Comparison of ENCODE assay signal across 8 cellular contexts in the genomic region with DNA sequence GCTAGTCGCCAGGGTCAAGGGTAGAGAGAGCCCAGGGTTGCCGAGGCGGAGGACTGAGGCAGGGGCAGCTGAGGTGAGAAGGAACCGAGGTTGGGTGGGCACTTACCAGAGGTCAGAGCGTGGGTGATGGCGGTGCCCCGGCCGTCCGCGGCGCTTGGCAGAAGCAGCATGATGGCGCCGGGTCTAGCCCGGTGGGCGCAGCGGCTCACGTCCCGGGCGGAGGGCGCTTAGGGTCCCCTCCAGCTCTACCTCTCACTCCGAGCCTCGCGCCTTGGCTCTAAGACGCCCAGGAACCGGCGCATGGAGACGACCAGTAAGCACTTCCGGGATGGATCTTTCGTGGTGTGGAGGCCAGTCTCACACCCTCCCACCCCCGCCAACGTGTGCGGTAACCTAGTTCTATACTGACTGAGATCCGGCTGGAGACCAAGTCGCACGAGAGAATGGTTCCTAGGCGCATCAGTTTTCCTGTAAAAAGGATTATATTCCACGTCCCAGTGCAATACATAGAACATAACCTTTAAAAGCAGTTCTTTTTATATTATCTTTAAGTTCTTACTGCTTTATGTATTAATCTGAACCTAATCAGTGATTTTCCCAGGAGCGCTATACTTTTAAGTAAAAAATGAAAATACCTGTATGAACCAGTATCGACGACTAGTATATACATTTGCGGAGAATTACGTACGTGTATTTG. TPM values are rescaled to one million over a fixed set of nuclear protein-coding genes. Genes with fewer than 3 reads are reported as not detected.
A peak's percentile ranks its signal among the peaks of the same experiment; 100 is the strongest.
DNase-seq lines count a peak whose midpoint lies in the region; ATAC-seq and TF ChIP-seq lines count a peak whose summit lies in the region.

A gene with protein sequence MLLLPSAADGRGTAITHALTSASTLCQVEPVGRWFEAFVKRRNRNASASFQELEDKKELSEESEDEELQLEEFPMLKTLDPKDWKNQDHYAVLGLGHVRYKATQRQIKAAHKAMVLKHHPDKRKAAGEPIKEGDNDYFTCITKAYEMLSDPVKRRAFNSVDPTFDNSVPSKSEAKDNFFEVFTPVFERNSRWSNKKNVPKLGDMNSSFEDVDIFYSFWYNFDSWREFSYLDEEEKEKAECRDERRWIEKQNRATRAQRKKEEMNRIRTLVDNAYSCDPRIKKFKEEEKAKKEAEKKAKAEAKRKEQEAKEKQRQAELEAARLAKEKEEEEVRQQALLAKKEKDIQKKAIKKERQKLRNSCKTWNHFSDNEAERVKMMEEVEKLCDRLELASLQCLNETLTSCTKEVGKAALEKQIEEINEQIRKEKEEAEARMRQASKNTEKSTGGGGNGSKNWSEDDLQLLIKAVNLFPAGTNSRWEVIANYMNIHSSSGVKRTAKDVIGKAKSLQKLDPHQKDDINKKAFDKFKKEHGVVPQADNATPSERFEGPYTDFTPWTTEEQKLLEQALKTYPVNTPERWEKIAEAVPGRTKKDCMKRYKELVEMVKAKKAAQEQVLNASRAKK (minus strand): TSS at position 315 of the 697 bp plus-strand sequence. CDS start 145 bp downstream, at position 170.

- H3K4me3 ChIP-seq in Peyer's patch (peak within 1 kb of the TSS; percentile 73 to 93 (median 88)), esophagus squamous epithelium (peak within 1 kb of the TSS; percentile 79 to 98 (median 90))

- no peaks in the 10 kb centered on the region for H3K9me3 ChIP-seq in Peyer's patch
- no peaks in the 10 kb centered on the region for H3K9me3 ChIP-seq in esophagus squamous epithelium

- peaks cover 0 to 27% (median 3%) of the 10 kb centered on the region in 4 donors for H3K4me1 ChIP-seq in Peyer's patch
- peaks cover 16 to 65% (median 31%) of the 10 kb centered on the region in 3 donors for H3K4me1 ChIP-seq in esophagus squamous epithelium

- TF ChIP-seq POLR2A in Peyer's patch (IDR thresholded peaks at IDR 0.05) (peak; percentile 27 to 57), esophagus squamous epithelium (IDR thresholded peaks at IDR 0.05) (peak in 2 of 4 donors; percentile 60 to 62)

- TF ChIP-seq CTCF in Peyer's patch (IDR thresholded peaks at IDR 0.05) (no peak), esophagus squamous epithelium (IDR thresholded peaks at IDR 0.05) (no peak)

- peak; percentile 76 for DNase-seq in DMS79 (lab: John Stamatoyannopoulos, UW)
- peak; percentile 47 for DNase-seq in KG1 (lab: John Stamatoyannopoulos, UW)
- peak; percentile 84 to 95 (median 86) for DNase-seq in Peyer's patch
- peak; percentile 88 to 89 for DNase-seq in activated T-cell treated with anti-CD3 and anti-CD28 coated beads, Interleukin-2, amount 50 U/mL, for 48 hours
- DNase-seq in esophagus squamous epithelium (lab: John Stamatoyannopoulos, UW) = peak; percentile 53
- peak; percentile 97 for DNase-seq in myocyte (ENCODE audit: low read depth)
- DNase-seq in stimulated activated CD8-positive, alpha-beta memory T cell treated with anti-CD3 and anti-CD28 coated beads, Interleukin-7, amount 100 ng/mL, for 4 hours (ENCODE audit: low read depth in 2 of 2) = peak; percentile 79 to 81

- intact Hi-C loops in esophagus squamous epithelium (cut with DNase I) = no loop called here

- H3K27ac ChIP-seq in Peyer's patch = peak within 1 kb of the TSS; percentile 77 to 85 (median 83)
- H3K27ac ChIP-seq in esophagus squamous epithelium = peak within 1 kb of the TSS; percentile 86 to 92 (median 91)

- H3K36me3 ChIP-seq in Peyer's patch (peaks cover 0 to 22% (median 0%) of the 10 kb centered on the region in 3 donors), esophagus squamous epithelium (peaks cover 3 to 24% (median 7%) of the 10 kb centered on the region in 3 donors)

- H3K27me3 ChIP-seq in Peyer's patch = no peaks in the 10 kb centered on the region
- no peaks in the 10 kb centered on the region for H3K27me3 ChIP-seq in esophagus squamous epithelium

- peak; percentile 73 for ATAC-seq in GM21723 (IDR thresholded peaks at IDR 0.05; ENCODE audit: unreplicated experiment)

- WGBS in esophagus squamous epithelium, 2 donors = 10 to 16% methylated on average over 21 to 34 of the region's 43 CpGs

RNA-seq across cellular contexts. Expression of the gene that starts here (rescaled TPM):
- total RNA-seq in Peyer's patch (10 to 100 TPM; 14.7 to 52.0 (median 20.8) TPM), esophagus squamous epithelium (10 to 100 TPM; 10.9 to 26.1 (median 17.7) TPM), myocyte (34.4 and 38.8 TPM in 2 replicates)
- polyA plus RNA-seq in myocyte (2012) = 17.3 TPM

Comparison
In these comparisons a context has a peak if more than half of its experiments do, and no peak if none do; other contexts are left out.
1. Peak in every context shown above with its lines: DNase-seq, ATAC-seq, H3K4me3 ChIP-seq and H3K27ac ChIP-seq.
2. DNase-seq: peak in every context shown above with its lines; median percentile 97 in myocyte; 88 in activated T-cell treated with anti-CD3 and anti-CD28 coated beads, Interleukin-2, amount 50 U/mL, for 48 hours; 86 in Peyer's patch; 80 in stimulated activated CD8-positive, alpha-beta memory T cell treated with anti-CD3 and anti-CD28 coated beads, Interleukin-7, amount 100 ng/mL, for 4 hours; 76 in DMS79; 53 in esophagus squamous epithelium; 47 in KG1.